ENCODE assay signal across 8 cellular contexts in the genomic region with DNA sequence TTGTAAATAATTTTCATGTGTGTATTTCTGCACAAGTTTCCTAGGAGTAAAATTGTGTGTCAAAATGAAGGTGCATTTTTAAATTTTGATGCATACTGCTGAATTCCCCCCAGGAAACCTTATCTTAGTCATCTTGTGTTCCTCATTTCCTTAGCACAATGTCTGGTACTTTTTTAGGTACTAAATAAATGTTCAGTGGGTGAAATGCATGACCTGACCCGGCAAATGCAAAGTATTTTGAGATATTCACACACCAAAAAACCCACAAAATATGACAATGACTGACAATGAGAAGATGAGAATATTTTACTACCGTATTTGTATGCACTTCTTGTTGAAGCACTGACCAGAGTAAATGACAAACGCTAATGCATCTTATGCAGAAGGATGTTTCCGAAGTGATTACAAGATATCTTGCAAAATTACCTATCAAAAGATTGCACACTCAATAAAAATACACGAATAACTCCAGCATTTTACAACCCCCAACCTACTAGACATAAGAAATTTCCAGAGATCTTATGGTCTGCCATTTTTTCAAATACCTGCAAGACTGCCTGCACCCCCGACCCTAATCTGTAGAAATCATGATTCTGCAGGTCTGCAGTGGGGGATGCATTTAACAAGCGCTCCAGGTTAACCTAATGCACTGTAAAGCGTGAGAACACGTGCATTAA. TPM values are rescaled to one million over a fixed set of nuclear protein-coding genes. Genes with fewer than 3 reads are reported as not detected.
DNase-seq lines count a peak whose midpoint lies in the region; ATAC-seq and TF ChIP-seq lines count a peak whose summit lies in the region.

No MANE protein-coding gene starts in this region.

- H3K9me3 ChIP-seq in endocrine pancreas (ENCODE audit: control insufficient read depth, low read length) (no peaks in the 10 kb centered on the region), ovary (no peaks in the 10 kb centered on the region)

- peak overlapping the region; percentile 91 for H3K4me3 Mint-ChIP-seq in activated CD4-positive, alpha-beta T cell treated with anti-CD3 and anti-CD28 coated beads for 36 hours

- intact Hi-C loops in activated CD4-positive, alpha-beta T cell treated with anti-CD3 and anti-CD28 coated beads for 36 hours (cut with DNase I, micrococcal nuclease) = loop anchor here (1.0 to 10.0 kb wide), 13 partner anchors 210 to 1650 kb away; a partner anchor contains a TSS
- intact Hi-C loops in ovary (cut with DNase I) (no loop called here), posterior cingulate gyrus (cut with DNase I) (loop anchor here (5.0 kb wide), 1 partner anchor 115 kb away; no protein-coding TSS in a partner anchor)

- POLR2A ChIA-PET in activated CD4-positive, alpha-beta T cell treated with anti-CD3 and anti-CD28 coated beads for 36 hours (lab: Charles Lee) = interaction anchor here (0.6 to 0.7 kb wide), 2 partner anchors 14 to 624 kb away, joined by 3 read pairs; a partner anchor contains a TSS

- peaks cover 28% of the 10 kb centered on the region for H3K36me3 Mint-ChIP-seq in activated CD4-positive, alpha-beta T cell treated with anti-CD3 and anti-CD28 coated beads for 36 hours (ENCODE audit: low read depth)

- peak overlapping the region; percentile 72 for H3K27ac Mint-ChIP-seq in activated CD4-positive, alpha-beta T cell treated with anti-CD3 and anti-CD28 coated beads for 36 hours

- H3K27me3 Mint-ChIP-seq in activated CD4-positive, alpha-beta T cell treated with anti-CD3 and anti-CD28 coated beads for 36 hours = no peaks in the 10 kb centered on the region

- H3K4me1 Mint-ChIP-seq in activated CD4-positive, alpha-beta T cell treated with anti-CD3 and anti-CD28 coated beads for 36 hours = peaks cover 42% of the 10 kb centered on the region

- no peak for DNase-seq in activated CD4-positive, alpha-beta T cell treated with anti-CD3 and anti-CD28 coated beads for 36 hours
- no peak for DNase-seq in activated CD4-positive, alpha-beta T cell treated with anti-CD3 and anti-CD28 coated beads for 4 hours
- peak; percentile 49 for DNase-seq in NB4 (ENCODE audit: low read depth)
- DNase-seq in ovary = no peak
- DNase-seq in hepatic stellate cell (ENCODE audit: low spot score) = no peak
- DNase-seq in posterior cingulate gyrus = no peak

- no peaks in the 10 kb centered on the region for H3K36me3 ChIP-seq in endocrine pancreas (ENCODE audit: control insufficient read depth, insufficient read depth, low read length)
- no peaks in the 10 kb centered on the region for H3K36me3 ChIP-seq in ovary

- H3K27ac ChIP-seq in ovary = no peak overlapping the region

- 8 to 17% (median 11%) methylated on average over 9 of the region's 9 CpGs for WGBS in ovary, 3 donors

- ATAC-seq in activated CD4-positive, alpha-beta T cell treated with anti-CD3 and anti-CD28 coated beads for 36 hours = no peak
- no peak for ATAC-seq in esophagus mucosa

- H3K9ac ChIP-seq in endocrine pancreas (ENCODE audit: control insufficient read depth, insufficient read depth, low read length) = no peak overlapping the region

- H3K9me3 Mint-ChIP-seq in activated CD4-positive, alpha-beta T cell treated with anti-CD3 and anti-CD28 coated beads for 36 hours (ENCODE audit: low read depth) = no peaks in the 10 kb centered on the region

- CTCF ChIA-PET in activated CD4-positive, alpha-beta T cell treated with anti-CD3 and anti-CD28 coated beads for 36 hours (lab: Charles Lee) = interaction anchor here (0.7 to 1.6 kb wide), 5 partner anchors 9 to 1291 kb away, joined by 3 to 5 read pairs (median 4); a partner anchor contains a TSS

- no peak for TF ChIP-seq POLR2A in NB4 (IDR thresholded peaks at IDR 0.05; ENCODE audit: extremely low read depth, insufficient read length)
- no peak for TF ChIP-seq POLR2A in ovary (IDR thresholded peaks at IDR 0.05)

- TF ChIP-seq EP300 in ovary (IDR thresholded peaks at IDR 0.05) = no peak

- peak overlapping the region; percentile 70 for H3K4me3 ChIP-seq in NB4 (ENCODE audit: low read depth, low read length)
- H3K4me3 ChIP-seq in endocrine pancreas (ENCODE audit: control insufficient read depth, insufficient read depth, low read length) = peak overlapping the region; percentile 56
- peak overlapping the region; percentile 94 for H3K4me3 ChIP-seq in ovary

- H3K4me1 ChIP-seq in endocrine pancreas (ENCODE audit: control insufficient read depth, insufficient read depth, low read length) = no peaks in the 10 kb centered on the region
- peaks cover 3% of the 10 kb centered on the region for H3K4me1 ChIP-seq in ovary (ENCODE audit: insufficient read depth)

- H3K27me3 ChIP-seq in endocrine pancreas (ENCODE audit: control insufficient read depth, insufficient read depth, low read length) = no peaks in the 10 kb centered on the region
- no peaks in the 10 kb centered on the region for H3K27me3 ChIP-seq in ovary

- TF ChIP-seq CTCF in NB4 (IDR thresholded peaks at IDR 0.05; ENCODE audit: low read depth, low read length) = no peak
- no peak for TF ChIP-seq CTCF in ovary (IDR thresholded peaks at IDR 0.05)

RNA-seq across cellular contexts. Expression of a gene that starts 0.9 kb away (rescaled TPM):
- 10 to 100 TPM; 18.0 to 21.7 TPM for total RNA-seq in activated CD4-positive, alpha-beta T cell treated with anti-CD3 and anti-CD28 coated beads for 36 hours
- total RNA-seq in ovary (10 to 100 TPM; 12.5 to 37.1 (median 24.8) TPM), esophagus mucosa (26.8 TPM)
- 10 to 100 TPM; 19.8 to 36.5 TPM for polyA plus RNA-seq in ovary

Comparison
In these comparisons a context has a peak if more than half of its experiments do, and no peak if none do; other contexts are left out.
1. intact Hi-C loops: an anchor here in activated CD4-positive, alpha-beta T cell treated with anti-CD3 and anti-CD28 coated beads for 36 hours (1.0 to 10.0 kb wide) and posterior cingulate gyrus (5.0 kb wide); none called in ovary.